8 cellular contexts compared by ENCODE assay signal in the genomic region with DNA sequence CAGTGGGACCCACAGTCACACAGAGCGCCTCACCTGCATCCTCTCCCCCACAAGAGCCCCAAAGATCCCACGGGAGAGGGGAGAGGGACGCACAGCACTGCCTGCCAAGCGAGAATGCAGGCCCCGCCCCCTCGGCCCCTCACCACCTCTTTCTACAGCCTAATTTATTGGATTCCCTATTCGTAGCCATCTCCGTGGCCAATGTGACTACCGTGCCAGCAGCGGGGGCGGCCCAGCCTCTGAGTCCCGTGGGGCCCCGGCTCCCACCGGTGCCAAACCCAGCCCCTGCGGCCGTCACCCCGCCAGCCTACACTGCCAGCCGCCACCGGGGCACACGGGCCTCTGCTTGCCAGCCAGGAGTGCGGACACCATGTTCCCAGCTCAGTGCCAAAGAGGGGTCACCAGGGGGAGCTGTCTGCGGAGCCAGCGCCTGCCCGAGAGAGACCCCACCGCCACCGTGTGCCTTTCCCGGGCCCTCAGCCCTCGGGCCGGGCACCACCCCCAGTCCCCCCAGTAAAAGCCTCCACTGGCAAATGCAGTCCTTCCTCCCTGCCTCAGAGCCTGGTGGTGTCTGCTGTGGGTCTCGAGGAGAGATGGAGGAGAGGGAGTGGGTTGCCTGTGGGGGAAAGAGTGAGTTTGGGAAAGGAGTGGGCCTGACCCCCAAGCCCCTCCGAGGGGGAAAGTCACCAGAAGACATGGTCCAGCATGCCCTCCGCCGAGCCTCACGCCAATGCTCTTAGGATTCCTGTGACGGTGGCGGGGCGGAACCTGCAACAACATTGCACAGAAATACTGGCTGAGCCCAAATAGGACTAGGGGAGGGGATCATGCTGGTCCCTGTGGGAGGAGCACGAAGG. TPM values are rescaled to one million over a fixed set of nuclear protein-coding genes. Genes with fewer than 3 reads are reported as not detected.
A peak's percentile ranks its signal among the peaks of the same experiment; 100 is the strongest.
DNase-seq lines count a peak whose midpoint lies in the region; TF ChIP-seq lines count a peak whose summit lies in the region.
"Had no signal": no experiment of that assay in that cellular context is flagged by ENCODE, and none has a peak within 500 bp of the region (broad histone marks: within the 10 kb centered on the region; RNA-seq: fewer than 3 reads in every experiment).

No MANE protein-coding gene starts in this region.

- CTCF ChIA-PET in A673 (lab: Charles Lee) = no interaction called here

- H3K4me1 ChIP-seq in A673 (ENCODE audit: insufficient read depth, low read length, poor library complexity, severe bottlenecking) (no peaks in the 10 kb centered on the region), iPS-20b (ENCODE audit: insufficient read depth, low read length) (no peaks in the 10 kb centered on the region)

- no TSS peak for BruUV-seq in A673 (replicated peaks; lab: Mats Ljungman, UMichigan)

- H3K36me3 ChIP-seq in A673 (ENCODE audit: insufficient read depth, low read length, poor library complexity, severe bottlenecking) (no peaks in the 10 kb centered on the region), iPS-20b (ENCODE audit: insufficient read depth, low read depth, low read length) (no peaks in the 10 kb centered on the region)

- no peak overlapping the region for H3K27ac ChIP-seq in A673 (ENCODE audit: low read depth, low read length, poor library complexity, severe bottlenecking)
- no peak overlapping the region for H3K27ac ChIP-seq in iPS-20b (ENCODE audit: low read length)

- H3K27me3 ChIP-seq in A673 (replicated peaks; ENCODE audit: insufficient read depth, low read depth, low read length, poor library complexity) (no peaks in the 10 kb centered on the region), iPS-20b (ENCODE audit: insufficient read depth, low read length) (no peaks in the 10 kb centered on the region)

- intact Hi-C loops in A673 (cut with micrococcal nuclease; ENCODE audit: unreplicated experiment) = no loop called here

- peak overlapping the region; percentile 20 for H3K4me3 ChIP-seq in A673 (ENCODE audit: low read depth, low read length, poor library complexity, severe bottlenecking)
- peak overlapping the region; percentile 64 for H3K4me3 ChIP-seq in iPS-20b (ENCODE audit: low read length)

- DNase-seq in A673 (ENCODE audit: low spot score) = peak; percentile 47
- peak; percentile 67 for DNase-seq in NCI-H1436 (lab: John Stamatoyannopoulos, UW)
- no peak for DNase-seq in SKM-1 (lab: John Stamatoyannopoulos, UW; ENCODE audit: unreplicated experiment)
- DNase-seq in activated naive CD4-positive, alpha-beta T cell treated with anti-CD3 and anti-CD28 coated beads, Interleukin-2, amount 50 U/mL, for 16 hours = no peak
- DNase-seq in islet precursor cell = no peak
- DNase-seq: activated effector memory CD4-positive, alpha-beta T cell treated with anti-CD3 and anti-CD28 coated beads, Interleukin-2, amount 50 U/mL, for 16 hours; NCI-H510A treated with DMSO at 0.1 percent for 48 hours had no signal

- POLR2A ChIA-PET in A673 (lab: Charles Lee; ENCODE audit: low non-redundant PET) = no interaction called here

- H3K9ac ChIP-seq in iPS-20b (ENCODE audit: low read depth, low read length) = no peak overlapping the region

- peak; percentile 44; the same call in 1 of the 2 replicates for TF ChIP-seq CTCF in A673 (conservative IDR thresholded peaks at IDR 0.05; ENCODE audit: low read depth, low read length)

- no peaks in the 10 kb centered on the region for H3K9me3 ChIP-seq in A673 (ENCODE audit: low read depth, low read length, poor library complexity, severe bottlenecking)
- no peaks in the 10 kb centered on the region for H3K9me3 ChIP-seq in iPS-20b (ENCODE audit: insufficient read depth, low read depth, low read length)

RNA-seq across cellular contexts. Expression of a gene that starts 19.6 kb away (rescaled TPM):
- 0.59 TPM in 1 of 2 replicates, not detected in the other for total RNA-seq in A673 (2021)

RNA-seq across cellular contexts. Expression of a gene that starts 19.8 kb away (rescaled TPM):
- 7.8 and 8.0 TPM in 2 replicates for total RNA-seq in A673 (2021)

RNA-seq across cellular contexts. Expression of a gene that starts 20.3 kb away (rescaled TPM):
- 219 and 235 TPM in 2 replicates for total RNA-seq in A673 (2021)

RNA-seq across cellular contexts. Expression of a gene that starts 36.4 kb away (rescaled TPM):
- not detected in 2 replicates for total RNA-seq in A673 (2021)

RNA-seq across cellular contexts. Expression of a gene that starts 49.7 kb away (rescaled TPM):
- 52.0 and 55.7 TPM in 2 replicates for total RNA-seq in A673 (2021)

Comparison
In these comparisons a context has a peak if more than half of its experiments do, and no peak if none do; other contexts are left out.
1. DNase-seq: peak in A673 (single experiment) and NCI-H1436 (single experiment); none in SKM-1 (single experiment), activated naive CD4-positive, alpha-beta T cell treated with anti-CD3 and anti-CD28 coated beads, Interleukin-2, amount 50 U/mL, for 16 hours (single experiment) and islet precursor cell (single experiment).